8 cellular contexts compared by ENCODE assay signal in the genomic region with DNA sequence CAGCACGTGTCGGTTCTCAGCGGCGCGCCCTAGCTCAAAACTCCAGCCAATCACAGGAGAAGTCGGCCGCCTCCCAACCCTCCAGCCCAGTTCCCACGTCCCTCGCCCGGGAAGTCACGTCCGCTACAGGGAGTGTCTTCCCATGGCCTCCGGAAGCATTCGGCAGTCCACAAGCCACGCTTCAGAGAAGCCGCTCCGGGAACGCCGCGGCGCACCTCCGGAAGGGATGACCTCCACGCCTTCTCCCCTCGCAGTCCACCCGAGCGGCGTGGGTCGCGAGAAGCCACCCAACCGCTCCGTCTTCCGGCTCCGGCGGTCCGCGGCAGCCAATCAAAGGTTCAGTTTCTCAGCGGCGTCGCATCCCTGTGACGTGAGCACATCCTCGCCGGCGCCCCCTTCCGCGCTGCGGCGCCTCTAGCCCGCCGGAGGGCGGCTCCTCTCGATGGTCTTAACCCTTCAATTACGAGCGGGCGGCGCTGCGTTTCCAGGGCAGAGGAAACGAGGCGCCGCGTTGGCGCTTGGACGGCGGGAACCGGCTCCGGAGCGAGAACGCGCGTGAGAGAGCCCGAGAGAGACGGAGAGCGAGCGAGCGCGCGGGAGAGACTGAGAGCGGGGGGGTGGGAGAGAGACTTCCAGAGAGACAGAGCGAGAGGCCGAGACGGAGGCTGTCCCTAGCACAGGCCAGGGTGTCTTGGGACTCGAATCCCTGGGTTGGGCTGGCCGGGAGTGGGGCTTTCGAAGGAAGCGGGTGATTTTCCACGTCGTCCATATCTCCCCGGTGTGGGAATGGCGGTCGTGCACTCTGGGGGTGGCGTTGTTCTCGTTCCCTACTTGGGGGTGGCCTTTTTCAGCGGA. TPM values are rescaled to one million over a fixed set of nuclear protein-coding genes. Genes with fewer than 3 reads are reported as not detected.
DNase-seq lines count a peak whose midpoint lies in the region; ATAC-seq and TF ChIP-seq lines count a peak whose summit lies in the region.
"Not testable (repeated sequence)": the region's sequence is repeated elsewhere in the genome, so short reads cannot be mapped to it uniquely, and the experiment has no call there.

A gene with protein sequence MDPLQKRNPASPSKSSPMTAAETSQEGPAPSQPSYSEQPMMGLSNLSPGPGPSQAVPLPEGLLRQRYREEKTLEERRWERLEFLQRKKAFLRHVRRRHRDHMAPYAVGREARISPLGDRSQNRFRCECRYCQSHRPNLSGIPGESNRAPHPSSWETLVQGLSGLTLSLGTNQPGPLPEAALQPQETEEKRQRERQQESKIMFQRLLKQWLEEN (plus strand): TSS at position 476 of the 855 bp plus-strand sequence. CDS start 9,896 bp downstream, outside the sequence.

- DNase-seq in BJ (ENCODE audit: low read depth); dorsolateral prefrontal cortex; lower leg skin (ENCODE audit: low spot score in 2 of 2); spleen: not testable (repeated sequence)

- ATAC-seq in GM19328 (IDR thresholded peaks at IDR 0.05; ENCODE audit: unreplicated experiment) (peak; percentile 75), HG02610 (IDR thresholded peaks at IDR 0.05; ENCODE audit: unreplicated experiment) (peak; percentile 84), HG03432 (IDR thresholded peaks at IDR 0.05; ENCODE audit: unreplicated experiment) (peak; percentile 91)

- H3K36me3 ChIP-seq in BJ (ENCODE audit: control insufficient read depth, insufficient read depth, low read length); spleen: not testable (repeated sequence)

- not testable (repeated sequence) for TF ChIP-seq CTCF in BJ (IDR thresholded peaks at IDR 0.05; ENCODE audit: insufficient read depth, low read depth, low read length); dorsolateral prefrontal cortex (IDR thresholded peaks at IDR 0.05 in 54 of 56, conservative IDR thresholded peaks at IDR 0.05 in 2 of 56; ENCODE audit: low read depth in 1 of 56, partially characterized antibody in 56 of 56); lower leg skin (IDR thresholded peaks at IDR 0.05); spleen (IDR thresholded peaks at IDR 0.05 in 8 of 11, conservative IDR thresholded peaks at IDR 0.05 in 3 of 11)

- not testable (repeated sequence) for H3K4me3 ChIP-seq in BJ (ENCODE audit: low read depth, low read length); dorsolateral prefrontal cortex; lower leg skin (ENCODE audit: low read depth, poor library complexity, severe bottlenecking); spleen

- no CpG with 5 or more reads among the region's 92 CpGs for WGBS in lower leg skin, 2 donors
- WGBS in spleen, 5 donors: no CpG with 5 or more reads among the region's 92 CpGs

- not testable (repeated sequence) for H3K9me3 ChIP-seq in spleen

- not testable (repeated sequence) for TF ChIP-seq POLR2A in lower leg skin (IDR thresholded peaks at IDR 0.05); spleen (IDR thresholded peaks at IDR 0.05)

- POLR2A ChIA-PET in BJ (lab: Charles Lee): not testable (repeated sequence)

- not testable (repeated sequence) for H3K4me1 ChIP-seq in spleen

- H3K27ac ChIP-seq in dorsolateral prefrontal cortex, spleen: not testable (repeated sequence)

- intact Hi-C loops in T-helper 2 cell treated with Interferon-gamma antibody and Interleukin-4, amounts not matched to agents 100 ng/mL and 5 ng/mL, for 36 hours (cut with micrococcal nuclease); dorsolateral prefrontal cortex (cut with DNase I); lower leg skin (cut with DNase I; ENCODE audit: low total_unique reads); spleen (cut with DNase I; ENCODE audit: low total_unique reads): not testable (repeated sequence)

- CTCF ChIA-PET in BJ (lab: Yijun Ruan, JAX): not testable (repeated sequence)

- not testable (repeated sequence) for H3K27me3 ChIP-seq in BJ (ENCODE audit: control insufficient read depth, insufficient read depth, low read length); dorsolateral prefrontal cortex; spleen (replicated peaks in 1 of 7)

RNA-seq across cellular contexts. Expression of the gene that starts here (rescaled TPM):
- polyA plus RNA-seq in BJ (2011; rRNA removed): 28.8 and 49.5 TPM in 2 replicates
- 12.0 and 13.0 TPM in 2 replicates for polyA minus RNA-seq in BJ (2011; rRNA and poly(A)+ RNA removed)
- total RNA-seq in T-helper 2 cell treated with Interferon-gamma antibody and Interleukin-4, amounts not matched to agents 100 ng/mL and 5 ng/mL, for 36 hours: 14.4 and 17.2 TPM in 2 replicates
- total RNA-seq in dorsolateral prefrontal cortex: 10 to 100 TPM in 119 of 120 experiments, 1 to 10 TPM in 1; 8.4 to 38.8 (median 24.2) TPM
- total RNA-seq in lower leg skin: 10 to 100 TPM; 42.6 to 50.9 (median 44.6) TPM
- 10 to 100 TPM in 6 of 7 donors, 1 to 10 TPM in 1; 9.5 to 35.6 (median 21.0) TPM for total RNA-seq in spleen
- 10 to 100 TPM; 32.8 to 90.8 (median 58.7) TPM for polyA plus RNA-seq in spleen
